8 cellular contexts compared by ENCODE assay signal in genomic region chr9:69122391-69123141, GRCh38. TPM values are rescaled to one million over a fixed set of nuclear protein-coding genes. Genes with fewer than 3 reads are reported as not detected.
DNase-seq lines count a peak whose midpoint lies in the region; TF ChIP-seq lines count a peak whose summit lies in the region.

No MANE protein-coding gene starts in this region.

- no peak for TF ChIP-seq CTCF in BJ (IDR thresholded peaks at IDR 0.05; ENCODE audit: insufficient read depth, low read depth, low read length)
- TF ChIP-seq CTCF in Peyer's patch (IDR thresholded peaks at IDR 0.05) = no peak
- no peak for TF ChIP-seq CTCF in endodermal cell (conservative IDR thresholded peaks at IDR 0.05)

- peaks cover 6% of the 10 kb centered on the region for H3K27me3 Mint-ChIP-seq in endodermal cell (ENCODE audit: insufficient read depth)

- peak; percentile 86 to 87 for TF ChIP-seq POLR2A in Peyer's patch (IDR thresholded peaks at IDR 0.05)

- peak overlapping the region; percentile 94 for H3K27ac Mint-ChIP-seq in endodermal cell

- POLR2A ChIA-PET in BJ (lab: Charles Lee) = no interaction called here

- H3K9me3 Mint-ChIP-seq in endodermal cell = no peaks in the 10 kb centered on the region

- H3K36me3 ChIP-seq in BJ (ENCODE audit: control insufficient read depth, insufficient read depth, low read length) = no peaks in the 10 kb centered on the region
- H3K36me3 ChIP-seq in Peyer's patch = no peaks in the 10 kb centered on the region
- H3K36me3 ChIP-seq in endodermal cell (ENCODE audit: control insufficient read depth, insufficient read depth, low read length) = no peaks in the 10 kb centered on the region

- H3K9ac ChIP-seq in endodermal cell (ENCODE audit: extremely low read depth, low read length, poor library complexity, severe bottlenecking) = peak overlapping the region; percentile 64

- peaks cover 15% of the 10 kb centered on the region for H3K4me1 Mint-ChIP-seq in endodermal cell

- H3K9me3 ChIP-seq in Peyer's patch (no peaks in the 10 kb centered on the region), endodermal cell (ENCODE audit: control insufficient read depth, low read length) (no peaks in the 10 kb centered on the region)

- H3K4me1 ChIP-seq in Peyer's patch (peaks cover 0 to 10% (median 1%) of the 10 kb centered on the region in 4 donors), endodermal cell (ENCODE audit: control insufficient read depth, insufficient read depth, low read length) (no peaks in the 10 kb centered on the region)

- H3K27me3 ChIP-seq in BJ (ENCODE audit: control insufficient read depth, insufficient read depth, low read length) = no peaks in the 10 kb centered on the region
- H3K27me3 ChIP-seq in Peyer's patch = no peaks in the 10 kb centered on the region
- H3K27me3 ChIP-seq in endodermal cell (ENCODE audit: control insufficient read depth, insufficient read depth, low read length, poor library complexity, severe bottlenecking) = no peaks in the 10 kb centered on the region

- CTCF ChIA-PET in BJ (lab: Yijun Ruan, JAX) = interaction anchor here (0.8 to 1.2 kb wide), 2 partner anchors 71 to 86 kb away, joined by 3 to 5 read pairs; no protein-coding TSS in a partner anchor

- DNase-seq in BJ (ENCODE audit: low read depth) = no peak
- peak; percentile 72 for DNase-seq in HCEC 1CT
- peak in 2 of 3 donors; percentile 68 to 86 for DNase-seq in Peyer's patch
- peak; percentile 75 for DNase-seq in endodermal cell
- peak; percentile 64 for DNase-seq in mucosa of gallbladder (ENCODE audit: low spot score)
- DNase-seq in midbrain (lab: John Stamatoyannopoulos, UW) = no peak
- DNase-seq in stimulated activated CD4-positive, alpha-beta T cell treated with anti-CD3 and anti-CD28 coated beads, Interleukin-4, amount 100 ng/mL, for 1 hour = no peak
- no peak for DNase-seq in SKM-1 treated with dmso at 0.1 percent for 144 hours (lab: John Stamatoyannopoulos, UW; ENCODE audit: unreplicated experiment)

- H3K4me3 Mint-ChIP-seq in endodermal cell = peak overlapping the region; percentile 86

- H3K4me3 ChIP-seq in BJ (ENCODE audit: low read depth, low read length) (peak overlapping the region; percentile 48), Peyer's patch (peak overlapping the region; percentile 49 to 98 (median 74)), endodermal cell (ENCODE audit: low read length) (peak overlapping the region; percentile 90)

- no peaks in the 10 kb centered on the region for H3K36me3 Mint-ChIP-seq in endodermal cell (ENCODE audit: low read depth)

- 17 to 24% methylated on average over 17 to 26 of the region's 26 CpGs for WGBS in endodermal cell (ENCODE audit: insufficient coverage in 1 of 2, insufficient read length in 1 of 2), 2 experiments

- H3K27ac ChIP-seq in Peyer's patch (peak overlapping the region; percentile 67 to 99 (median 88)), endodermal cell (ENCODE audit: low read depth, low read length) (no peak overlapping the region)

RNA-seq across cellular contexts. Expression of gene TJP2, which starts 51.5 kb away (rescaled TPM):
- 5.5 and 5.6 TPM in 2 replicates for polyA plus RNA-seq in BJ (2011; rRNA removed)
- 5.9 and 6.0 TPM in 2 replicates for polyA minus RNA-seq in BJ (2011; rRNA and poly(A)+ RNA removed)
- total RNA-seq in Peyer's patch (100 to 1,000 TPM; 102 to 405 (median 263) TPM), endodermal cell (10 to 100 TPM; 45.1 to 53.0 TPM), mucosa of gallbladder (116 TPM)
- polyA plus RNA-seq in endodermal cell (2013, experiment 1 of 2) = 25.6 TPM
- polyA plus RNA-seq in endodermal cell (2013, experiment 2 of 2) = 21.9 TPM

Comparison
In these comparisons a context has a peak if more than half of its experiments do, and no peak if none do; other contexts are left out.
1. DNase-seq: peak in HCEC 1CT (single experiment), Peyer's patch (2 of 3), endodermal cell (single experiment) and mucosa of gallbladder (single experiment); none in BJ (single experiment), midbrain (single experiment), stimulated activated CD4-positive, alpha-beta T cell treated with anti-CD3 and anti-CD28 coated beads, Interleukin-4, amount 100 ng/mL, for 1 hour (single experiment) and SKM-1 treated with dmso at 0.1 percent for 144 hours (single experiment).
2. Peak in every context shown above with its lines, with median percentiles within 50 percentile points of each other: H3K4me3 ChIP-seq.